ENCODE assay signal across 9 cellular contexts in the genomic region with DNA sequence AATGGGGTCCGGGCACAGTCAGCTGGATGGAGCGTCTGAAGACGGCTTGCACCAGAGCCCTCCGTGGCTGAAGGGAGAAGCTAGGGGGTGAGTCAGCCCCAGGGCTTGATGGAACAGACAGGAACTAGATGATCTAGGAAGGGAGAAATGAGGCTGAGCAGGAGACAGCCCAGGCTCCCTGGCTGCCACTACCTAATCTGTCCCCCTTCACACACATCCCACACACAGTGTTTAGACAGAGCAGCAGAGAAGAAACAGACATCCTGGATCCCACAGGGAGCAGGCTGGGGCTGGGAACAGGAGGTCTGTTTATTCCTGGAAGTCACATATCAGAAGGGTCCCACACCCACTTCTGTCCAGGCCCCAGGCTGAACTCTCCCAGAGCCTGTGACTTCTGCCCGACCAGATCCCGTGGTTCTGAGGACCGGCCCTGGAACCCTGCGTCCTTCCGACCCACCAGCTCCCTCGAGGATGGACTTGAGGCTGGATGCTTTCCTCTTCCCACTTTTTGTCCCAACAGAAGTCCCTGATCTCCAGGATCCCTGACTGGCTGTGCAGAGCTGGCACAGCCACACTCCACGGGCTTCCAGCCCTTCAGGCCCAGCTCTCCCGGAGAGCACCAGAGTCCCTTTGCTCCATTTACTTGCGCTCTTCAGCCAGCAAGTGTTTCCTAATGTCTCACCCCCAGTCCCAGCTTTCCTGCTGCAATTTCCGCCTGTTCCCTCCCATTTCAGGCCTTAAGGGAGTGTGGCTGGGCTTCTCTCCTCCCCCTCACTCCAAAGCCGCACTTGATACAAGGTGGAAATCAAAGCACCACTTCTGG. TPM values are rescaled to one million over a fixed set of nuclear protein-coding genes. Genes with fewer than 3 reads are reported as not detected.
DNase-seq lines count a peak whose midpoint lies in the region; ATAC-seq and TF ChIP-seq lines count a peak whose summit lies in the region.
"Had no signal": no experiment of that assay in that cellular context is flagged by ENCODE, and none has a peak within 500 bp of the region (broad histone marks: within the 10 kb centered on the region; RNA-seq: fewer than 3 reads in every experiment).

No MANE protein-coding gene starts in this region.

- H3K27ac ChIP-seq in mucosa of rectum (ENCODE audit: low read depth in 2 of 2, low read length in 2 of 2): peak overlapping the region; percentile 67 to 70

- H3K9ac ChIP-seq in mucosa of rectum (ENCODE audit: low read depth in 1 of 2, low read length in 2 of 2): no peak overlapping the region

- H3K4me3 ChIP-seq in AG04449 (ENCODE audit: low read depth, low read length): no peak overlapping the region
- H3K4me3 ChIP-seq in NB4 (ENCODE audit: low read depth, low read length): no peak overlapping the region
- no peak overlapping the region for H3K4me3 ChIP-seq in mucosa of rectum (ENCODE audit: low read length in 2 of 2)

- H3K9me3 ChIP-seq in mucosa of rectum (ENCODE audit: control insufficient read depth in 2 of 2, low read length in 2 of 2): no peaks in the 10 kb centered on the region

- peak; percentile 19 for DNase-seq in AG04449 (ENCODE audit: low read depth, low spot score)
- DNase-seq in NB4 (ENCODE audit: low read depth): peak; percentile 46
- DNase-seq in effector memory CD8-positive, alpha-beta T cell: no peak
- DNase-seq in HEK293T (ENCODE audit: extremely low spot score): no peak
- DNase-seq in ureter (ENCODE audit: low spot score): no peak

- H3K9me3 Mint-ChIP-seq in effector memory CD8-positive, alpha-beta T cell: no peaks in the 10 kb centered on the region

- H3K4me3 Mint-ChIP-seq in effector memory CD8-positive, alpha-beta T cell: no peak overlapping the region

- H3K27me3 ChIP-seq in mucosa of rectum (ENCODE audit: control insufficient read depth in 2 of 2, insufficient read depth in 2 of 2, low read length in 2 of 2): no peaks in the 10 kb centered on the region

- peak overlapping the region; percentile 81 to 87 for H3K27ac Mint-ChIP-seq in effector memory CD8-positive, alpha-beta T cell

- POLR2A ChIA-PET in AG04449 (lab: Yijun Ruan, JAX): interaction anchor here (0.6 to 1.8 kb wide), 7 partner anchors 11 to 88 kb away, joined by 3 to 5 read pairs (median 3); a partner anchor contains a TSS
- POLR2A ChIA-PET in HEK293T (lab: Yijun Ruan, JAX): interaction anchor here (1.0 kb wide), 1 partner anchor 11 kb away, joined by 6 read pairs; a partner anchor contains a TSS

- no peak for ATAC-seq in effector memory CD8-positive, alpha-beta T cell (replicated peaks)
- no peak for ATAC-seq in HG02973 (IDR thresholded peaks at IDR 0.05; ENCODE audit: unreplicated experiment)
- no peak for ATAC-seq in GM21786 (IDR thresholded peaks at IDR 0.05; ENCODE audit: unreplicated experiment)

- no peak for TF ChIP-seq POLR2A in NB4 (IDR thresholded peaks at IDR 0.05; ENCODE audit: extremely low read depth, insufficient read length)

- peaks cover 15 to 24% of the 10 kb centered on the region in 2 donors for H3K4me1 Mint-ChIP-seq in effector memory CD8-positive, alpha-beta T cell (ENCODE audit: low read depth in 2 of 2)

- H3K27me3 Mint-ChIP-seq in effector memory CD8-positive, alpha-beta T cell: no peaks in the 10 kb centered on the region

- H3K36me3 Mint-ChIP-seq in effector memory CD8-positive, alpha-beta T cell (ENCODE audit: insufficient read depth): peaks cover 69% of the 10 kb centered on the region

- H3K4me1 ChIP-seq in mucosa of rectum (ENCODE audit: control insufficient read depth in 2 of 2, insufficient read depth in 2 of 2, low read length in 2 of 2): peaks cover 40 to 44% of the 10 kb centered on the region in 2 donors

- CTCF ChIA-PET in AG04449 (lab: Yijun Ruan, JAX): interaction anchor here (1.2 to 7.8 kb wide), 9 partner anchors 11 to 90 kb away, joined by 3 to 75 read pairs (median 5); a partner anchor contains a TSS
- CTCF ChIA-PET in HEK293T (lab: Yijun Ruan, JAX): no interaction called here

- TF ChIP-seq CTCF in AG04449 (IDR thresholded peaks at IDR 0.05; ENCODE audit: insufficient read depth, low read length, missing control alignments): no peak
- no peak for TF ChIP-seq CTCF in NB4 (IDR thresholded peaks at IDR 0.05; ENCODE audit: low read depth, low read length)

- H3K36me3 ChIP-seq in mucosa of rectum (ENCODE audit: control insufficient read depth in 2 of 2, insufficient read depth in 2 of 2, low read length in 2 of 2): peaks cover 22 to 27% of the 10 kb centered on the region in 2 donors

TF ChIP-seq in HEK293T, 16 proteins besides CTCF, POLR2A, EP300 and RAD21:
- TF ChIP-seq FOXA1 (IDR thresholded peaks at IDR 0.05) (no peak), TARDBP (IDR thresholded peaks at IDR 0.05) (no peak), LEF1 (IDR thresholded peaks at IDR 0.05; ENCODE audit: borderline replicate concordance) (no peak), NFRKB (IDR thresholded peaks at IDR 0.05) (no peak), ELF4 (IDR thresholded peaks at IDR 0.05) (no peak)

RNA-seq across cellular contexts. Expression of a gene that starts 1.5 kb away (rescaled TPM):
- total RNA-seq in ureter: 1.5 TPM
- total RNA-seq: SK-MEL-5 had no signal

RNA-seq across cellular contexts. Expression of a gene that starts 10.6 kb away (rescaled TPM):
- 82.0 TPM for total RNA-seq in ureter

RNA-seq across cellular contexts. Expression of a gene that starts 11.0 kb away (rescaled TPM):
- 66.2 TPM for total RNA-seq in ureter

RNA-seq across cellular contexts. Expression of a gene that starts 33.0 kb away (rescaled TPM):
- total RNA-seq in ureter: 256 TPM

RNA-seq across cellular contexts. Expression of a gene that starts 42.3 kb away (rescaled TPM):
- 520 TPM for total RNA-seq in ureter

Comparison
In these comparisons a context has a peak if more than half of its experiments do, and no peak if none do; other contexts are left out.
1. DNase-seq: peak in AG04449 (single experiment) and NB4 (single experiment); none in effector memory CD8-positive, alpha-beta T cell (0 of 3), HEK293T (single experiment) and ureter (single experiment).